Comparison of ENCODE assay signal across 1 cellular context in the genomic region with DNA sequence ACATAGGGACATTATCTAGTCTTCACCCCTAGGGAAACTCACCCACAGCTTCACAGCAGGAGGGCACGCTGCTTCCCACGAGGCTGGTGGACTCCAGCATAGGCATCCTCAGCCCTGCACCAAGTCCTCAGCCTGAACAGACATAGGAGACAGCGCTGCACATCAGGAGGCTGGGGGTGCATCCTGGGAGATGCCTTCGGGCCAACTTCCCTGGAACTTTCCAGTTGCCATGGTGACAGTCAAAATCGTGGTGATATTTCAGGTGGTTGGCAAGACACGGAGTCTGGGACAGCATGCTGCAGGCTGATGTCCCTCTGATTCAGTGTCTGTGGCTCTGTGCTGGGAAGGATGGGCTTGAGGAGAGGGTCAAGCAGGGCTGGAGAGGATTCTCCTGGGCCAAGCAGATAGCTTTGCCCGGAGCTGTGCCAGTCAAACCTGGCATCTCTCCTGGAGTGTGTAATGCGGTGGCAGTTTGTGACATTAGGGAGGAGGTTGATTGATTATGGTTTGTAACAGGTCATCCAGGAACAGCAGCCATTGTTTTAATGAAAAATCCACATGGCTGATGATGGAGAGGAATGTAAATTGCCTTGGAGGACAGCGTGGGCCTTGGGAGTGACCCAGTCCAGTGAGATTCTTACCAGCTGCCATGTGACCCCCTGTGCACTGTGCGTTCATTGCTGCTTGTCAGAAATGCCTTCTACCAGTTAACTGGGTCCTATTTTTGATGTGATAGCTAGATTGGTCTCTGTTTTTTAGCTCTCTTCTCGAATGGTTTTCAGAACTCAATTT.
TF ChIP-seq lines count a peak whose summit lies in the region.

No MANE protein-coding gene starts in this region.

TF ChIP-seq in H1, 55 proteins besides CTCF, POLR2A, EP300 and RAD21 (continued from another document):
- TF ChIP-seq, protein P1, sequence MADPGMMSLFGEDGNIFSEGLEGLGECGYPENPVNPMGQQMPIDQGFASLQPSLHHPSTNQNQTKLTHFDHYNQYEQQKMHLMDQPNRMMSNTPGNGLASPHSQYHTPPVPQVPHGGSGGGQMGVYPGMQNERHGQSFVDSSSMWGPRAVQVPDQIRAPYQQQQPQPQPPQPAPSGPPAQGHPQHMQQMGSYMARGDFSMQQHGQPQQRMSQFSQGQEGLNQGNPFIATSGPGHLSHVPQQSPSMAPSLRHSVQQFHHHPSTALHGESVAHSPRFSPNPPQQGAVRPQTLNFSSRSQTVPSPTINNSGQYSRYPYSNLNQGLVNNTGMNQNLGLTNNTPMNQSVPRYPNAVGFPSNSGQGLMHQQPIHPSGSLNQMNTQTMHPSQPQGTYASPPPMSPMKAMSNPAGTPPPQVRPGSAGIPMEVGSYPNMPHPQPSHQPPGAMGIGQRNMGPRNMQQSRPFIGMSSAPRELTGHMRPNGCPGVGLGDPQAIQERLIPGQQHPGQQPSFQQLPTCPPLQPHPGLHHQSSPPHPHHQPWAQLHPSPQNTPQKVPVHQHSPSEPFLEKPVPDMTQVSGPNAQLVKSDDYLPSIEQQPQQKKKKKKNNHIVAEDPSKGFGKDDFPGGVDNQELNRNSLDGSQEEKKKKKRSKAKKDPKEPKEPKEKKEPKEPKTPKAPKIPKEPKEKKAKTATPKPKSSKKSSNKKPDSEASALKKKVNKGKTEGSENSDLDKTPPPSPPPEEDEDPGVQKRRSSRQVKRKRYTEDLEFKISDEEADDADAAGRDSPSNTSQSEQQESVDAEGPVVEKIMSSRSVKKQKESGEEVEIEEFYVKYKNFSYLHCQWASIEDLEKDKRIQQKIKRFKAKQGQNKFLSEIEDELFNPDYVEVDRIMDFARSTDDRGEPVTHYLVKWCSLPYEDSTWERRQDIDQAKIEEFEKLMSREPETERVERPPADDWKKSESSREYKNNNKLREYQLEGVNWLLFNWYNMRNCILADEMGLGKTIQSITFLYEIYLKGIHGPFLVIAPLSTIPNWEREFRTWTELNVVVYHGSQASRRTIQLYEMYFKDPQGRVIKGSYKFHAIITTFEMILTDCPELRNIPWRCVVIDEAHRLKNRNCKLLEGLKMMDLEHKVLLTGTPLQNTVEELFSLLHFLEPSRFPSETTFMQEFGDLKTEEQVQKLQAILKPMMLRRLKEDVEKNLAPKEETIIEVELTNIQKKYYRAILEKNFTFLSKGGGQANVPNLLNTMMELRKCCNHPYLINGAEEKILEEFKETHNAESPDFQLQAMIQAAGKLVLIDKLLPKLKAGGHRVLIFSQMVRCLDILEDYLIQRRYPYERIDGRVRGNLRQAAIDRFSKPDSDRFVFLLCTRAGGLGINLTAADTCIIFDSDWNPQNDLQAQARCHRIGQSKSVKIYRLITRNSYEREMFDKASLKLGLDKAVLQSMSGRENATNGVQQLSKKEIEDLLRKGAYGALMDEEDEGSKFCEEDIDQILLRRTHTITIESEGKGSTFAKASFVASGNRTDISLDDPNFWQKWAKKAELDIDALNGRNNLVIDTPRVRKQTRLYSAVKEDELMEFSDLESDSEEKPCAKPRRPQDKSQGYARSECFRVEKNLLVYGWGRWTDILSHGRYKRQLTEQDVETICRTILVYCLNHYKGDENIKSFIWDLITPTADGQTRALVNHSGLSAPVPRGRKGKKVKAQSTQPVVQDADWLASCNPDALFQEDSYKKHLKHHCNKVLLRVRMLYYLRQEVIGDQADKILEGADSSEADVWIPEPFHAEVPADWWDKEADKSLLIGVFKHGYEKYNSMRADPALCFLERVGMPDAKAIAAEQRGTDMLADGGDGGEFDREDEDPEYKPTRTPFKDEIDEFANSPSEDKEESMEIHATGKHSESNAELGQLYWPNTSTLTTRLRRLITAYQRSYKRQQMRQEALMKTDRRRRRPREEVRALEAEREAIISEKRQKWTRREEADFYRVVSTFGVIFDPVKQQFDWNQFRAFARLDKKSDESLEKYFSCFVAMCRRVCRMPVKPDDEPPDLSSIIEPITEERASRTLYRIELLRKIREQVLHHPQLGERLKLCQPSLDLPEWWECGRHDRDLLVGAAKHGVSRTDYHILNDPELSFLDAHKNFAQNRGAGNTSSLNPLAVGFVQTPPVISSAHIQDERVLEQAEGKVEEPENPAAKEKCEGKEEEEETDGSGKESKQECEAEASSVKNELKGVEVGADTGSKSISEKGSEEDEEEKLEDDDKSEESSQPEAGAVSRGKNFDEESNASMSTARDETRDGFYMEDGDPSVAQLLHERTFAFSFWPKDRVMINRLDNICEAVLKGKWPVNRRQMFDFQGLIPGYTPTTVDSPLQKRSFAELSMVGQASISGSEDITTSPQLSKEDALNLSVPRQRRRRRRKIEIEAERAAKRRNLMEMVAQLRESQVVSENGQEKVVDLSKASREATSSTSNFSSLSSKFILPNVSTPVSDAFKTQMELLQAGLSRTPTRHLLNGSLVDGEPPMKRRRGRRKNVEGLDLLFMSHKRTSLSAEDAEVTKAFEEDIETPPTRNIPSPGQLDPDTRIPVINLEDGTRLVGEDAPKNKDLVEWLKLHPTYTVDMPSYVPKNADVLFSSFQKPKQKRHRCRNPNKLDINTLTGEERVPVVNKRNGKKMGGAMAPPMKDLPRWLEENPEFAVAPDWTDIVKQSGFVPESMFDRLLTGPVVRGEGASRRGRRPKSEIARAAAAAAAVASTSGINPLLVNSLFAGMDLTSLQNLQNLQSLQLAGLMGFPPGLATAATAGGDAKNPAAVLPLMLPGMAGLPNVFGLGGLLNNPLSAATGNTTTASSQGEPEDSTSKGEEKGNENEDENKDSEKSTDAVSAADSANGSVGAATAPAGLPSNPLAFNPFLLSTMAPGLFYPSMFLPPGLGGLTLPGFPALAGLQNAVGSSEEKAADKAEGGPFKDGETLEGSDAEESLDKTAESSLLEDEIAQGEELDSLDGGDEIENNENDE (IDR thresholded peaks at IDR 0.05; ENCODE audit: insufficient replicate concordance, low read length): no peak
- TF ChIP-seq KDM1A (IDR thresholded peaks at IDR 0.05; ENCODE audit: borderline replicate concordance, low read length) (no peak), KDM5A (IDR thresholded peaks at IDR 0.05; ENCODE audit: low read length) (no peak), TAF1 (IDR thresholded peaks at IDR 0.05; ENCODE audit: low read depth, low read length) (no peak), POU5F1 (IDR thresholded peaks at IDR 0.05; ENCODE audit: low read depth, low read length) (no peak), TAF7 (optimal IDR thresholded peaks at IDR 0.05; ENCODE audit: borderline replicate concordance, low read depth, low read length) (no peak), EZH2 (IDR thresholded peaks at IDR 0.05; ENCODE audit: low read depth, low read length, severe bottlenecking) (no peak)
- TF ChIP-seq, protein P2, sequence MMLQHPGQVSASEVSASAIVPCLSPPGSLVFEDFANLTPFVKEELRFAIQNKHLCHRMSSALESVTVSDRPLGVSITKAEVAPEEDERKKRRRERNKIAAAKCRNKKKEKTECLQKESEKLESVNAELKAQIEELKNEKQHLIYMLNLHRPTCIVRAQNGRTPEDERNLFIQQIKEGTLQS (IDR thresholded peaks at IDR 0.05; ENCODE audit: insufficient read depth, low read depth, low read length): no peak
